Comparison of ENCODE assay signal across 21 cellular contexts in genomic region chr4:6446130-6446482, GRCh38. TPM values are rescaled to one million over a fixed set of nuclear protein-coding genes. Genes with fewer than 3 reads are reported as not detected.
DNase-seq lines count a peak whose midpoint lies in the region; FAIRE-seq and TF ChIP-seq lines count a peak whose summit lies in the region.
"Had no signal": no experiment of that assay in that cellular context is flagged by ENCODE, and none has a peak within 500 bp of the region (broad histone marks: within the 10 kb centered on the region; RNA-seq: fewer than 3 reads in every experiment).

No MANE protein-coding gene starts in this region.

- DNase-seq in esophagus squamous epithelium (lab: John Stamatoyannopoulos, UW) (no peak), neural progenitor cell (ENCODE audit: low spot score) (no peak), esophagus muscularis mucosa (ENCODE audit: extremely low spot score) (no peak), GM19239 (ENCODE audit: insufficient read length, low spot score) (no peak), GM19240 (ENCODE audit: insufficient read length, low spot score) (no peak)
- DNase-seq: Calu3; CD8-positive, alpha-beta T cell; EL; H7; Karpas-422; NCI-H1417 treated with DMSO at 0.1 percent for 48 hours; NCI-H187 treated with DMSO at 0.1 percent for 48 hours; NCI-H345; NCI-H524 treated with DMSO at 0.1 percent for 48 hours; PC-9; SJCRH30 had no signal

- TF ChIP-seq CTCF in esophagus squamous epithelium (IDR thresholded peaks at IDR 0.05), result no peak
- no peak for TF ChIP-seq CTCF in neural progenitor cell (IDR thresholded peaks at IDR 0.05)
- TF ChIP-seq CTCF in esophagus muscularis mucosa (IDR thresholded peaks at IDR 0.05), result no peak

- H3K4me3 Mint-ChIP-seq in neural progenitor cell, result peak overlapping the region; percentile 67
- H3K4me3 Mint-ChIP-seq: CD8-positive, alpha-beta T cell; IgD-negative memory B cell had no signal

- no peak overlapping the region for H3K27ac ChIP-seq in BLaER1
- peak overlapping the region; percentile 56 for H3K27ac ChIP-seq in angular gyrus (ENCODE audit: low read depth, low read length)
- H3K27ac ChIP-seq in esophagus squamous epithelium, result peak overlapping the region; percentile 14 to 75 (median 40)
- no peak overlapping the region for H3K27ac ChIP-seq in neural progenitor cell
- no peak overlapping the region for H3K27ac ChIP-seq in esophagus muscularis mucosa (replicated peaks in 1 of 4)
- H3K27ac ChIP-seq: PC-9, SJCRH30 had no signal

- H3F3A ChIP-seq in neural progenitor cell (ENCODE audit: low read depth), result peaks cover 5% of the 10 kb centered on the region

- H3K9ac ChIP-seq in BLaER1 (no peak overlapping the region), neural progenitor cell (no peak overlapping the region)

- FAIRE-seq in GM19239 (lab: Jason Lieb, UNC), result no peak
- FAIRE-seq: GM12878 had no signal

- no peaks in the 10 kb centered on the region for H3K79me2 ChIP-seq in neural progenitor cell (ENCODE audit: low read depth)

- H3K27me3 ChIP-seq in BLaER1, result peaks cover 5% of the 10 kb centered on the region; the same call in 1 of the 2 replicates
- peaks cover 0 to 44% (median 0%) of the 10 kb centered on the region in 4 donors for H3K27me3 ChIP-seq in esophagus squamous epithelium
- H3K27me3 ChIP-seq in neural progenitor cell, result no peaks in the 10 kb centered on the region
- peaks cover 0 to 70% (median 0%) of the 10 kb centered on the region in 4 donors for H3K27me3 ChIP-seq in esophagus muscularis mucosa
- H3K27me3 ChIP-seq: BE2C had no signal

- no peak overlapping the region for H2AFZ ChIP-seq in neural progenitor cell (replicated peaks)
- H2AFZ ChIP-seq: PC-9 had no signal

- H4K20me1 ChIP-seq in BLaER1 (peaks cover 16% of the 10 kb centered on the region), neural progenitor cell (ENCODE audit: low read depth) (no peaks in the 10 kb centered on the region)

- peak overlapping the region; percentile 26 for H3K27ac Mint-ChIP-seq in neural progenitor cell
- H3K27ac Mint-ChIP-seq: CD8-positive, alpha-beta T cell had no signal

- H3K9me3 Mint-ChIP-seq in neural progenitor cell, result no peaks in the 10 kb centered on the region
- H3K9me3 Mint-ChIP-seq: CD8-positive, alpha-beta T cell; IgD-negative memory B cell had no signal

- H3K36me3 ChIP-seq in BLaER1, result no peaks in the 10 kb centered on the region
- H3K36me3 ChIP-seq in esophagus squamous epithelium, result no peaks in the 10 kb centered on the region
- H3K36me3 ChIP-seq in neural progenitor cell, result no peaks in the 10 kb centered on the region
- no peaks in the 10 kb centered on the region for H3K36me3 ChIP-seq in esophagus muscularis mucosa
- H3K36me3 ChIP-seq: BE2C, SJCRH30 had no signal

- H3K4me2 ChIP-seq in BLaER1, result peak overlapping the region; percentile 81; the same call in 1 of the 2 replicates
- peak overlapping the region; percentile 61 for H3K4me2 ChIP-seq in neural progenitor cell
- H3K4me2 ChIP-seq: PC-9 had no signal

- H3K4me1 Mint-ChIP-seq in neural progenitor cell, result peaks cover 36% of the 10 kb centered on the region

- H3K9me3 ChIP-seq in BLaER1 (no peaks in the 10 kb centered on the region), esophagus squamous epithelium (no peaks in the 10 kb centered on the region), neural progenitor cell (ENCODE audit: low read depth) (no peaks in the 10 kb centered on the region), esophagus muscularis mucosa (no peaks in the 10 kb centered on the region)
- H3K9me3 ChIP-seq: BE2C, SJCRH30 had no signal

- H3K4me3 ChIP-seq in BLaER1, result no peak overlapping the region
- no peak overlapping the region for H3K4me3 ChIP-seq in esophagus squamous epithelium
- H3K4me3 ChIP-seq in neural progenitor cell, result no peak overlapping the region
- no peak overlapping the region for H3K4me3 ChIP-seq in esophagus muscularis mucosa
- H3K4me3 ChIP-seq: GM12878, PC-9, SJCRH30 had no signal

- H3K4me1 ChIP-seq in BLaER1 (peaks cover 54% of the 10 kb centered on the region), esophagus squamous epithelium (peaks cover 27 to 69% (median 45%) of the 10 kb centered on the region in 3 donors), neural progenitor cell (peaks cover 20% of the 10 kb centered on the region), esophagus muscularis mucosa (peaks cover 9 to 15% (median 12%) of the 10 kb centered on the region in 4 donors)
- H3K4me1 ChIP-seq: SJCRH30 had no signal

- TF ChIP-seq POLR2A in esophagus squamous epithelium (IDR thresholded peaks at IDR 0.05) (no peak), esophagus muscularis mucosa (IDR thresholded peaks at IDR 0.05; ENCODE audit: low read depth) (no peak)

- intact Hi-C loops in esophagus squamous epithelium (cut with DNase I) (no loop called here), esophagus muscularis mucosa (cut with DNase I) (no loop called here)

- H3K36me3 Mint-ChIP-seq in neural progenitor cell, result no peaks in the 10 kb centered on the region
- H3K36me3 Mint-ChIP-seq: CD8-positive, alpha-beta T cell; IgD-negative memory B cell had no signal

- no peak for TF ChIP-seq EP300 in esophagus muscularis mucosa (IDR thresholded peaks at IDR 0.05)

- WGBS in esophagus squamous epithelium, 2 donors, result 76 to 82% methylated on average over 13 to 14 of the region's 14 CpGs
- 85% methylated on average over 14 of the region's 14 CpGs for WGBS in esophagus muscularis mucosa

- peaks cover 15% of the 10 kb centered on the region for H3K27me3 Mint-ChIP-seq in neural progenitor cell (ENCODE audit: insufficient read depth, low read depth)

RNA-seq across cellular contexts. Expression of gene PPP2R2C, which starts 26.3 kb away (rescaled TPM):
- total RNA-seq in esophagus squamous epithelium (10 to 100 TPM; 26.9 to 76.3 (median 53.7) TPM), neural progenitor cell (ENCODE audit: low replicate concordance) (2.5 and 3.5 TPM in 2 replicates), esophagus muscularis mucosa (1 to 10 TPM in 3 of 4 donors, under 1 TPM in 1; 0.50 to 2.7 (median 1.4) TPM)
- total RNA-seq: CD8-positive, alpha-beta T cell; SJCRH30 had no signal

Comparison
In these comparisons a context has a peak if more than half of its experiments do, and no peak if none do; other contexts are left out.
1. H3K27ac ChIP-seq: peak in angular gyrus (single experiment) and esophagus squamous epithelium (4 of 4); none in BLaER1 (single experiment), neural progenitor cell (single experiment) and esophagus muscularis mucosa (0 of 4).